1 cellular context compared by ENCODE assay signal in the genomic region with DNA sequence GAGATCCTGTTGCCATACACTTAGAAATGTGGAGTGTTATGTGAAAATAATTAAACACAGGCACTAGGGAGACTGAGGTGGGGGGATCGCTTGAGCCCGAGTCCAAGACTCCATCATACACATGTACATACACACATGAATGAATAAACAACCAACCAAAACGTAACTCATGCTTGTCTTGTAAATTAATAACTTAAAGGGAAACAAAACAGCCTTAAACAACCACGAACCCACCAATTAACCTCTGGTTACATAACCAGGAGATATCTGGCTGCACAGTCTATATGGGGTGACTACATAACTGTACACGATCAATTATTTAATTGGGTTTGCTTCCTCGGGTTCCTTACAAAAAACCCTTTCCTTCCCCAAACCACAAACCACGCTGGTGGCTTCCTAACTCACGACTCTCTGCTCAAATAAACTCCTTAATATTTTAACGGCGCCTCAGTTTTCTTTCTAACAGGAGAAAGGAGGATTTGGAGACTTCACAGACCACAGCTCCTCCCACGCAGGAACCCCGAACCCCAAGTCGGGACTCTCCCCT.
TF ChIP-seq lines count a peak whose summit lies in the region.

No MANE protein-coding gene starts in this region.

TF ChIP-seq in HCT116, 20 proteins besides CTCF, POLR2A, EP300 and RAD21 (continued from another document):
- no peak for TF ChIP-seq JUND (IDR thresholded peaks at IDR 0.05)
- TF ChIP-seq, protein P1, sequence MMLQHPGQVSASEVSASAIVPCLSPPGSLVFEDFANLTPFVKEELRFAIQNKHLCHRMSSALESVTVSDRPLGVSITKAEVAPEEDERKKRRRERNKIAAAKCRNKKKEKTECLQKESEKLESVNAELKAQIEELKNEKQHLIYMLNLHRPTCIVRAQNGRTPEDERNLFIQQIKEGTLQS (IDR thresholded peaks at IDR 0.05), result no peak
- TF ChIP-seq, protein P2, sequence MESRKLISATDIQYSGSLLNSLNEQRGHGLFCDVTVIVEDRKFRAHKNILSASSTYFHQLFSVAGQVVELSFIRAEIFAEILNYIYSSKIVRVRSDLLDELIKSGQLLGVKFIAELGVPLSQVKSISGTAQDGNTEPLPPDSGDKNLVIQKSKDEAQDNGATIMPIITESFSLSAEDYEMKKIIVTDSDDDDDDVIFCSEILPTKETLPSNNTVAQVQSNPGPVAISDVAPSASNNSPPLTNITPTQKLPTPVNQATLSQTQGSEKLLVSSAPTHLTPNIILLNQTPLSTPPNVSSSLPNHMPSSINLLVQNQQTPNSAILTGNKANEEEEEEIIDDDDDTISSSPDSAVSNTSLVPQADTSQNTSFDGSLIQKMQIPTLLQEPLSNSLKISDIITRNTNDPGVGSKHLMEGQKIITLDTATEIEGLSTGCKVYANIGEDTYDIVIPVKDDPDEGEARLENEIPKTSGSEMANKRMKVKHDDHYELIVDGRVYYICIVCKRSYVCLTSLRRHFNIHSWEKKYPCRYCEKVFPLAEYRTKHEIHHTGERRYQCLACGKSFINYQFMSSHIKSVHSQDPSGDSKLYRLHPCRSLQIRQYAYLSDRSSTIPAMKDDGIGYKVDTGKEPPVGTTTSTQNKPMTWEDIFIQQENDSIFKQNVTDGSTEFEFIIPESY (IDR thresholded peaks at IDR 0.05; ENCODE audit: extremely low read depth, insufficient replicate concordance, low read length), result no peak
- no peak for TF ChIP-seq ELF1 (IDR thresholded peaks at IDR 0.05; ENCODE audit: borderline replicate concordance, low read depth)
- TF ChIP-seq FOSL1 (IDR thresholded peaks at IDR 0.05; ENCODE audit: low read depth), result no peak
- no peak for TF ChIP-seq ZFX (IDR thresholded peaks at IDR 0.05)
- TF ChIP-seq, protein P3, sequence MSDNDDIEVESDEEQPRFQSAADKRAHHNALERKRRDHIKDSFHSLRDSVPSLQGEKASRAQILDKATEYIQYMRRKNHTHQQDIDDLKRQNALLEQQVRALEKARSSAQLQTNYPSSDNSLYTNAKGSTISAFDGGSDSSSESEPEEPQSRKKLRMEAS (IDR thresholded peaks at IDR 0.05), result no peak
- TF ChIP-seq SP1 (IDR thresholded peaks at IDR 0.05; ENCODE audit: low read depth), result no peak
- TF ChIP-seq CEBPB (IDR thresholded peaks at IDR 0.05; ENCODE audit: low read depth), result no peak
